2 cellular contexts compared by ENCODE assay signal in the genomic region with DNA sequence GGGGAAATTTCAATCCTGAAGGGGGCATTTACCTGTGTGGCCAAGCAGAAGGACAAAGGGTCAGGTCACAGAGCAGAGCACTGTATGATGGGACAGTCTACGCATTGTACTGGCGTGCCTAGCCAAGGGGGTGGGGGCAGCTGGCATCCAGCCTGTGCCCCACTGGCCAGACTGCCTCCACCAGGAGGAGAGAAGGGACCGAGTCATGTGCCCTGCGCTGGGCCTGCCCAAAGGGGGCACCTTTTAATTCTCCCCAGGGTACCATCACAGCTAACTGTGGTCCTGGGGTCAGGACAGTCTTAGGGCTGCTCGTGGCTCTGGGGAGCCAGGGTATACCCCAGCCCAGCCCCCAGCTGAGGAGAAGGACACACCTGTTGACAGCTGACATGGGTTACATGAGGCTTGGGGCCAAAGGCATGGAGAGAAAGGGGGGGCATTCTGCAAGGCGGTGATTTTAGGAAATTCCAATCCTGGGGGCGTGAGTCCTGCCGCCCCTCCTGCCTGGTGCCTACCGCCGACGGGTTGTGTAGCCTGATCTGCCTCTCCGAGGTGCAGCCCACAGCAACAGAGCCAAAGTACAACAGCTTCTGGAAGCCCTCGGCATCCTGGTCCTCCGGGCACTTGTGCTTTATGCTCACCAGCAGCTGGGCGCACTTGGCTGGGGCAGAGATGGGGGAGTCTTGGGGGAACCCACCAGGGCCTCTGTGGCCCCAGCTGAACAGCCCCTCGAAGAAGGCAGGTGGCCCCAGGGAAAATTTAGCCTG.
TF ChIP-seq lines count a peak whose summit lies in the region.

No MANE protein-coding gene starts in this region.

TF ChIP-seq in GM23338, 12 proteins besides CTCF, POLR2A, EP300 and RAD21 (continued from another document):
- TF ChIP-seq, protein P1, sequence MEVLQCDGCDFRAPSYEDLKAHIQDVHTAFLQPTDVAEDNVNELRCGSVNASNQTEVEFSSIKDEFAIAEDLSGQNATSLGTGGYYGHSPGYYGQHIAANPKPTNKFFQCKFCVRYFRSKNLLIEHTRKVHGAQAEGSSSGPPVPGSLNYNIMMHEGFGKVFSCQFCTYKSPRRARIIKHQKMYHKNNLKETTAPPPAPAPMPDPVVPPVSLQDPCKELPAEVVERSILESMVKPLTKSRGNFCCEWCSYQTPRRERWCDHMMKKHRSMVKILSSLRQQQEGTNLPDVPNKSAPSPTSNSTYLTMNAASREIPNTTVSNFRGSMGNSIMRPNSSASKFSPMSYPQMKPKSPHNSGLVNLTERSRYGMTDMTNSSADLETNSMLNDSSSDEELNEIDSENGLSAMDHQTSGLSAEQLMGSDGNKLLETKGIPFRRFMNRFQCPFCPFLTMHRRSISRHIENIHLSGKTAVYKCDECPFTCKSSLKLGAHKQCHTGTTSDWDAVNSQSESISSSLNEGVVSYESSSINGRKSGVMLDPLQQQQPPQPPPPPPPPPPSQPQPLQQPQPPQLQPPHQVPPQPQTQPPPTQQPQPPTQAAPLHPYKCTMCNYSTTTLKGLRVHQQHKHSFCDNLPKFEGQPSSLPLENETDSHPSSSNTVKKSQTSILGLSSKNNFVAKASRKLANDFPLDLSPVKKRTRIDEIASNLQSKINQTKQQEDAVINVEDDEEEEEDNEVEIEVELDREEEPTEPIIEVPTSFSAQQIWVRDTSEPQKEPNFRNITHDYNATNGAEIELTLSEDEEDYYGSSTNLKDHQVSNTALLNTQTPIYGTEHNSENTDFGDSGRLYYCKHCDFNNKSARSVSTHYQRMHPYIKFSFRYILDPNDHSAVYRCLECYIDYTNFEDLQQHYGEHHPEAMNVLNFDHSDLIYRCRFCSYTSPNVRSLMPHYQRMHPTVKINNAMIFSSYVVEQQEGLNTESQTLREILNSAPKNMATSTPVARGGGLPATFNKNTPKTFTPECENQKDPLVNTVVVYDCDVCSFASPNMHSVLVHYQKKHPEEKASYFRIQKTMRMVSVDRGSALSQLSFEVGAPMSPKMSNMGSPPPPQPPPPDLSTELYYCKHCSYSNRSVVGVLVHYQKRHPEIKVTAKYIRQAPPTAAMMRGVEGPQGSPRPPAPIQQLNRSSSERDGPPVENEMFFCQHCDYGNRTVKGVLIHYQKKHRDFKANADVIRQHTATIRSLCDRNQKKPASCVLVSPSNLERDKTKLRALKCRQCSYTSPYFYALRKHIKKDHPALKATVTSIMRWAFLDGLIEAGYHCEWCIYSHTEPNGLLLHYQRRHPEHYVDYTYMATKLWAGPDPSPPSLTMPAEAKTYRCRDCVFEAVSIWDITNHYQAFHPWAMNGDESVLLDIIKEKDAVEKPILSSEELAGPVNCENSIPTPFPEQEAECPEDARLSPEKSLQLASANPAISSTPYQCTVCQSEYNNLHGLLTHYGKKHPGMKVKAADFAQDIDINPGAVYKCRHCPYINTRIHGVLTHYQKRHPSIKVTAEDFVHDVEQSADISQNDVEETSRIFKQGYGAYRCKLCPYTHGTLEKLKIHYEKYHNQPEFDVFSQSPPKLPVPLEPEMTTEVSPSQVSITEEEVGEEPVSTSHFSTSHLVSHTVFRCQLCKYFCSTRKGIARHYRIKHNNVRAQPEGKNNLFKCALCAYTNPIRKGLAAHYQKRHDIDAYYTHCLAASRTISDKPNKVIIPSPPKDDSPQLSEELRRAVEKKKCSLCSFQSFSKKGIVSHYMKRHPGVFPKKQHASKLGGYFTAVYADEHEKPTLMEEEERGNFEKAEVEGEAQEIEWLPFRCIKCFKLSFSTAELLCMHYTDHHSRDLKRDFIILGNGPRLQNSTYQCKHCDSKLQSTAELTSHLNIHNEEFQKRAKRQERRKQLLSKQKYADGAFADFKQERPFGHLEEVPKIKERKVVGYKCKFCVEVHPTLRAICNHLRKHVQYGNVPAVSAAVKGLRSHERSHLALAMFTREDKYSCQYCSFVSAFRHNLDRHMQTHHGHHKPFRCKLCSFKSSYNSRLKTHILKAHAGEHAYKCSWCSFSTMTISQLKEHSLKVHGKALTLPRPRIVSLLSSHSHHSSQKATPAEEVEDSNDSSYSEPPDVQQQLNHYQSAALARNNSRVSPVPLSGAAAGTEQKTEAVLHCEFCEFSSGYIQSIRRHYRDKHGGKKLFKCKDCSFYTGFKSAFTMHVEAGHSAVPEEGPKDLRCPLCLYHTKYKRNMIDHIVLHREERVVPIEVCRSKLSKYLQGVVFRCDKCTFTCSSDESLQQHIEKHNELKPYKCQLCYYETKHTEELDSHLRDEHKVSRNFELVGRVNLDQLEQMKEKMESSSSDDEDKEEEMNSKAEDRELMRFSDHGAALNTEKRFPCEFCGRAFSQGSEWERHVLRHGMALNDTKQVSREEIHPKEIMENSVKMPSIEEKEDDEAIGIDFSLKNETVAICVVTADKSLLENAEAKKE (CRISPR knock-in tag; IDR thresholded peaks at IDR 0.05) = no peak
- TF ChIP-seq, protein P2, sequence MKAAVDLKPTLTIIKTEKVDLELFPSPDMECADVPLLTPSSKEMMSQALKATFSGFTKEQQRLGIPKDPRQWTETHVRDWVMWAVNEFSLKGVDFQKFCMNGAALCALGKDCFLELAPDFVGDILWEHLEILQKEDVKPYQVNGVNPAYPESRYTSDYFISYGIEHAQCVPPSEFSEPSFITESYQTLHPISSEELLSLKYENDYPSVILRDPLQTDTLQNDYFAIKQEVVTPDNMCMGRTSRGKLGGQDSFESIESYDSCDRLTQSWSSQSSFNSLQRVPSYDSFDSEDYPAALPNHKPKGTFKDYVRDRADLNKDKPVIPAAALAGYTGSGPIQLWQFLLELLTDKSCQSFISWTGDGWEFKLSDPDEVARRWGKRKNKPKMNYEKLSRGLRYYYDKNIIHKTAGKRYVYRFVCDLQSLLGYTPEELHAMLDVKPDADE (IDR thresholded peaks at IDR 0.05) = no peak
- TF ChIP-seq STAT1 (IDR thresholded peaks at IDR 0.05; ENCODE audit: unreplicated experiment) = no peak
- TF ChIP-seq, protein P3, sequence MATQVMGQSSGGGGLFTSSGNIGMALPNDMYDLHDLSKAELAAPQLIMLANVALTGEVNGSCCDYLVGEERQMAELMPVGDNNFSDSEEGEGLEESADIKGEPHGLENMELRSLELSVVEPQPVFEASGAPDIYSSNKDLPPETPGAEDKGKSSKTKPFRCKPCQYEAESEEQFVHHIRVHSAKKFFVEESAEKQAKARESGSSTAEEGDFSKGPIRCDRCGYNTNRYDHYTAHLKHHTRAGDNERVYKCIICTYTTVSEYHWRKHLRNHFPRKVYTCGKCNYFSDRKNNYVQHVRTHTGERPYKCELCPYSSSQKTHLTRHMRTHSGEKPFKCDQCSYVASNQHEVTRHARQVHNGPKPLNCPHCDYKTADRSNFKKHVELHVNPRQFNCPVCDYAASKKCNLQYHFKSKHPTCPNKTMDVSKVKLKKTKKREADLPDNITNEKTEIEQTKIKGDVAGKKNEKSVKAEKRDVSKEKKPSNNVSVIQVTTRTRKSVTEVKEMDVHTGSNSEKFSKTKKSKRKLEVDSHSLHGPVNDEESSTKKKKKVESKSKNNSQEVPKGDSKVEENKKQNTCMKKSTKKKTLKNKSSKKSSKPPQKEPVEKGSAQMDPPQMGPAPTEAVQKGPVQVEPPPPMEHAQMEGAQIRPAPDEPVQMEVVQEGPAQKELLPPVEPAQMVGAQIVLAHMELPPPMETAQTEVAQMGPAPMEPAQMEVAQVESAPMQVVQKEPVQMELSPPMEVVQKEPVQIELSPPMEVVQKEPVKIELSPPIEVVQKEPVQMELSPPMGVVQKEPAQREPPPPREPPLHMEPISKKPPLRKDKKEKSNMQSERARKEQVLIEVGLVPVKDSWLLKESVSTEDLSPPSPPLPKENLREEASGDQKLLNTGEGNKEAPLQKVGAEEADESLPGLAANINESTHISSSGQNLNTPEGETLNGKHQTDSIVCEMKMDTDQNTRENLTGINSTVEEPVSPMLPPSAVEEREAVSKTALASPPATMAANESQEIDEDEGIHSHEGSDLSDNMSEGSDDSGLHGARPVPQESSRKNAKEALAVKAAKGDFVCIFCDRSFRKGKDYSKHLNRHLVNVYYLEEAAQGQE (IDR thresholded peaks at IDR 0.05; ENCODE audit: unreplicated experiment) = no peak

TF ChIP-seq in WTC11, 78 proteins besides CTCF, POLR2A, EP300 and RAD21 (continued from another document):
- TF ChIP-seq, protein P4, sequence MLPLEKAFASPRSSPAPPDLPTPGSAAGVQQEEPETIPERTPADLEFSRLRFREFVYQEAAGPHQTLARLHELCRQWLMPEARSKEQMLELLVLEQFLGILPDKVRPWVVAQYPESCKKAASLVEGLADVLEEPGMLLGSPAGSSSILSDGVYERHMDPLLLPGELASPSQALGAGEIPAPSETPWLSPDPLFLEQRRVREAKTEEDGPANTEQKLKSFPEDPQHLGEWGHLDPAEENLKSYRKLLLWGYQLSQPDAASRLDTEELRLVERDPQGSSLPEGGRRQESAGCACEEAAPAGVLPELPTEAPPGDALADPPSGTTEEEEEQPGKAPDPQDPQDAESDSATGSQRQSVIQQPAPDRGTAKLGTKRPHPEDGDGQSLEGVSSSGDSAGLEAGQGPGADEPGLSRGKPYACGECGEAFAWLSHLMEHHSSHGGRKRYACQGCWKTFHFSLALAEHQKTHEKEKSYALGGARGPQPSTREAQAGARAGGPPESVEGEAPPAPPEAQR (CRISPR knock-in tag; IDR thresholded peaks at IDR 0.05) = no peak
